ENCODE assay signal across 1 cellular context in genomic region chr6:167304912-167305311, GRCh38.
TF ChIP-seq lines count a peak whose summit lies in the region.

No MANE protein-coding gene starts in this region.

TF ChIP-seq in SK-N-SH treated with all-trans-retinoic acid at 6 μM for 48 hours, 23 proteins besides CTCF, POLR2A, EP300 and RAD21:
- TF ChIP-seq TOX (CRISPR knock-in tag; IDR thresholded peaks at IDR 0.05; ENCODE audit: borderline replicate concordance) (no peak), ZNF8 (CRISPR knock-in tag; IDR thresholded peaks at IDR 0.05) (no peak), ZNF70 (CRISPR knock-in tag; IDR thresholded peaks at IDR 0.05) (no peak), OSR1 (CRISPR knock-in tag; IDR thresholded peaks at IDR 0.05) (no peak), PPARA (CRISPR knock-in tag; IDR thresholded peaks at IDR 0.05; ENCODE audit: borderline replicate concordance) (no peak), GLIS3 (CRISPR knock-in tag; IDR thresholded peaks at IDR 0.05) (no peak), SNAI2 (CRISPR knock-in tag; IDR thresholded peaks at IDR 0.05) (no peak), CSRNP3 (CRISPR knock-in tag; IDR thresholded peaks at IDR 0.05) (no peak), ZFP30 (CRISPR knock-in tag; IDR thresholded peaks at IDR 0.05) (no peak), RARB (CRISPR knock-in tag; IDR thresholded peaks at IDR 0.05) (no peak)
- TF ChIP-seq, protein P1, sequence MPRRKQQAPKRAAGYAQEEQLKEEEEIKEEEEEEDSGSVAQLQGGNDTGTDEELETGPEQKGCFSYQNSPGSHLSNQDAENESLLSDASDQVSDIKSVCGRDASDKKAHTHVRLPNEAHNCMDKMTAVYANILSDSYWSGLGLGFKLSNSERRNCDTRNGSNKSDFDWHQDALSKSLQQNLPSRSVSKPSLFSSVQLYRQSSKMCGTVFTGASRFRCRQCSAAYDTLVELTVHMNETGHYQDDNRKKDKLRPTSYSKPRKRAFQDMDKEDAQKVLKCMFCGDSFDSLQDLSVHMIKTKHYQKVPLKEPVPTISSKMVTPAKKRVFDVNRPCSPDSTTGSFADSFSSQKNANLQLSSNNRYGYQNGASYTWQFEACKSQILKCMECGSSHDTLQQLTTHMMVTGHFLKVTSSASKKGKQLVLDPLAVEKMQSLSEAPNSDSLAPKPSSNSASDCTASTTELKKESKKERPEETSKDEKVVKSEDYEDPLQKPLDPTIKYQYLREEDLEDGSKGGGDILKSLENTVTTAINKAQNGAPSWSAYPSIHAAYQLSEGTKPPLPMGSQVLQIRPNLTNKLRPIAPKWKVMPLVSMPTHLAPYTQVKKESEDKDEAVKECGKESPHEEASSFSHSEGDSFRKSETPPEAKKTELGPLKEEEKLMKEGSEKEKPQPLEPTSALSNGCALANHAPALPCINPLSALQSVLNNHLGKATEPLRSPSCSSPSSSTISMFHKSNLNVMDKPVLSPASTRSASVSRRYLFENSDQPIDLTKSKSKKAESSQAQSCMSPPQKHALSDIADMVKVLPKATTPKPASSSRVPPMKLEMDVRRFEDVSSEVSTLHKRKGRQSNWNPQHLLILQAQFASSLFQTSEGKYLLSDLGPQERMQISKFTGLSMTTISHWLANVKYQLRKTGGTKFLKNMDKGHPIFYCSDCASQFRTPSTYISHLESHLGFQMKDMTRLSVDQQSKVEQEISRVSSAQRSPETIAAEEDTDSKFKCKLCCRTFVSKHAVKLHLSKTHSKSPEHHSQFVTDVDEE (CRISPR knock-in tag; IDR thresholded peaks at IDR 0.05): no peak
TF ChIP-seq in SK-N-SH treated with all-trans-retinoic acid at 6 μM for 48 hours: peak in this region for 0.
